20 cellular contexts compared by ENCODE assay signal in genomic region chr5:67093259-67093658, GRCh38.
A peak's percentile ranks its signal among the peaks of the same experiment; 100 is the strongest.
DNase-seq lines count a peak whose midpoint lies in the region; ATAC-seq, FAIRE-seq and TF ChIP-seq lines count a peak whose summit lies in the region.
"Had no signal": no experiment of that assay in that cellular context is flagged by ENCODE, and none has a peak within 500 bp of the region (broad histone marks: within the 10 kb centered on the region; RNA-seq: fewer than 3 reads in every experiment).

No MANE protein-coding gene starts in this region.

- H3K9ac ChIP-seq in K562 (ENCODE audit: insufficient read depth in 1 of 2, low read depth in 2 of 2, low read length in 2 of 2) = no peak overlapping the region

- TF ChIP-seq CTCF in K562 (IDR thresholded peaks at IDR 0.05 in 2 of 3, conservative IDR thresholded peaks at IDR 0.05 in 1 of 3; ENCODE audit: insufficient read depth in 2 of 3, low read depth in 1 of 3, low read length in 3 of 3) = no peak
- no peak for TF ChIP-seq CTCF in thyroid gland (IDR thresholded peaks at IDR 0.05)

- no peak overlapping the region for H3K4me3 Mint-ChIP-seq in activated CD8-positive, alpha-beta T cell treated with anti-CD3 and anti-CD28 coated beads, Interleukin-2, amount 10 ng/mL, durations not matched to agents 7 days and 5 days
- H3K4me3 Mint-ChIP-seq: activated naive CD8-positive, alpha-beta T cell; B cell; nephron progenitor cell had no signal

- 13% methylated on average over 1 of the region's 1 CpG for WGBS in K562 (ENCODE audit: insufficient coverage, low coverage, missing lambda C conversion rate)
- WGBS in thyroid gland, 2 donors = 70 to 71% methylated on average over 1 of the region's 1 CpG

- FAIRE-seq in K562 (lab: Jason Lieb, UNC) = no peak

- H3K4me1 Mint-ChIP-seq in activated CD8-positive, alpha-beta T cell treated with anti-CD3 and anti-CD28 coated beads, Interleukin-2, amount 10 ng/mL, durations not matched to agents 7 days and 5 days (ENCODE audit: low read depth) = no peaks in the 10 kb centered on the region
- H3K4me1 Mint-ChIP-seq: B cell had no signal

- TF ChIP-seq POLR2A in K562 (conservative IDR thresholded peaks at IDR 0.05) (no peak), thyroid gland (IDR thresholded peaks at IDR 0.05) (no peak)

- H3K4me3 ChIP-seq in K562 = no peak overlapping the region
- no peak overlapping the region for H3K4me3 ChIP-seq in thyroid gland (replicated peaks in 1 of 3)
- H3K4me3 ChIP-seq: HAP-1 had no signal

- no peaks in the 10 kb centered on the region for H4K20me1 ChIP-seq in K562 (replicated peaks; ENCODE audit: control insufficient read depth, insufficient read depth, low read length)

- no peak for ATAC-seq in K562
- ATAC-seq in activated CD8-positive, alpha-beta T cell treated with anti-CD3 and anti-CD28 coated beads, Interleukin-2, amount 10 ng/mL, durations not matched to agents 7 days and 5 days = no peak

- no peaks in the 10 kb centered on the region for H3K27me3 Mint-ChIP-seq in activated CD8-positive, alpha-beta T cell treated with anti-CD3 and anti-CD28 coated beads, Interleukin-2, amount 10 ng/mL, durations not matched to agents 7 days and 5 days (ENCODE audit: low read depth)
- H3K27me3 Mint-ChIP-seq: activated naive CD8-positive, alpha-beta T cell; B cell had no signal

- no peak for TF ChIP-seq EP300 in K562 (IDR thresholded peaks at IDR 0.05; ENCODE audit: low read length)

- no peaks in the 10 kb centered on the region for H3K9me3 Mint-ChIP-seq in activated CD8-positive, alpha-beta T cell treated with anti-CD3 and anti-CD28 coated beads, Interleukin-2, amount 10 ng/mL, durations not matched to agents 7 days and 5 days (ENCODE audit: insufficient read depth)
- H3K9me3 Mint-ChIP-seq: nephron progenitor cell had no signal

- H2AFZ ChIP-seq in K562 (ENCODE audit: low read depth, low read length) = no peak overlapping the region

- H3K4me1 ChIP-seq in K562 (replicated peaks in 1 of 2; ENCODE audit: control insufficient read depth in 2 of 2, insufficient read depth in 2 of 2, low read length in 2 of 2) (no peaks in the 10 kb centered on the region), thyroid gland (peaks cover 59 to 64% of the 10 kb centered on the region in 2 donors)

- H3K27me3 ChIP-seq in K562 (ENCODE audit: control insufficient read depth in 2 of 2, insufficient read depth in 2 of 2, low read length in 2 of 2) = no peaks in the 10 kb centered on the region
- H3K27me3 ChIP-seq in thyroid gland = no peaks in the 10 kb centered on the region

- no peaks in the 10 kb centered on the region for H3K9me1 ChIP-seq in K562 (ENCODE audit: control insufficient read depth, insufficient read depth, low read length)

- DNase-seq in NCI-H1105 treated with DMSO at 0.1 percent for 48 hours (lab: John Stamatoyannopoulos, UW) (peak; percentile 10), NCI-H1105 (lab: John Stamatoyannopoulos, UW) (no peak), K562 (ENCODE audit: extremely low read depth in 1 of 4, low spot score in 3 of 4) (no peak), iris pigment epithelial cell (ENCODE audit: low read depth) (peak; percentile 8), thyroid gland (no peak), NCI-H226 (no peak), EL (no peak)
- no peak for DNase-seq in activated CD8-positive, alpha-beta T cell treated with anti-CD3 and anti-CD28 coated beads, Interleukin-2, amount 10 ng/mL, durations not matched to agents 7 days and 5 days
- DNase-seq: foreskin melanocyte; Karpas-422; midbrain; NCI-H1092; NCI-H2029 treated with DMSO at 0.1 percent for 48 hours; nephron progenitor cell; stimulated activated naive CD4-positive, alpha-beta T cell treated with Interleukin-2 at 50 U/mL for 16 hours; T1000 had no signal

- CTCF ChIA-PET in K562 (lab: Yijun Ruan, JAX; ENCODE audit: low intra/inter-chr PET ratio) = no interaction called here
- CTCF ChIA-PET in activated CD8-positive, alpha-beta T cell treated with anti-CD3 and anti-CD28 coated beads, Interleukin-2, amount 10 ng/mL, durations not matched to agents 7 days and 5 days (lab: Charles Lee) = no interaction called here

- H3K79me2 ChIP-seq in K562 (ENCODE audit: control insufficient read depth, insufficient read depth, low read length) = no peaks in the 10 kb centered on the region

- H3K27ac Mint-ChIP-seq in activated CD8-positive, alpha-beta T cell treated with anti-CD3 and anti-CD28 coated beads, Interleukin-2, amount 10 ng/mL, durations not matched to agents 7 days and 5 days = no peak overlapping the region
- H3K27ac Mint-ChIP-seq: activated naive CD8-positive, alpha-beta T cell; B cell; nephron progenitor cell had no signal

- H3K36me3 Mint-ChIP-seq in activated CD8-positive, alpha-beta T cell treated with anti-CD3 and anti-CD28 coated beads, Interleukin-2, amount 10 ng/mL, durations not matched to agents 7 days and 5 days (ENCODE audit: low read depth) = no peaks in the 10 kb centered on the region

- H3K9me3 ChIP-seq in K562 (replicated peaks; ENCODE audit: control insufficient read depth, insufficient read depth, low read depth, low read length) (no peaks in the 10 kb centered on the region), thyroid gland (no peaks in the 10 kb centered on the region)
- H3K9me3 ChIP-seq: HAP-1 had no signal

- in situ Hi-C loops in K562 (cut with MboI) = no loop called here

- POLR2A ChIA-PET in K562 (lab: Yijun Ruan, JAX) = no interaction called here
- POLR2A ChIA-PET in activated CD8-positive, alpha-beta T cell treated with anti-CD3 and anti-CD28 coated beads, Interleukin-2, amount 10 ng/mL, durations not matched to agents 7 days and 5 days (lab: Charles Lee) = no interaction called here

- no peak overlapping the region for H3K4me2 ChIP-seq in K562 (ENCODE audit: insufficient read depth, low read length)

- peaks cover 3% of the 10 kb centered on the region; the same call in 2 of the 3 replicates for H3K36me3 ChIP-seq in K562 (ENCODE audit: control insufficient read depth, insufficient read depth, low read length)
- H3K36me3 ChIP-seq in thyroid gland = no peaks in the 10 kb centered on the region
- H3K36me3 ChIP-seq: HAP-1 had no signal

- TF ChIP-seq RAD21 in K562 (CRISPR knock-in tag; conservative IDR thresholded peaks at IDR 0.05 in 1 of 2, IDR thresholded peaks at IDR 0.05 in 1 of 2) = no peak

- intact Hi-C loops in K562 (cut with micrococcal nuclease) = no loop called here
- intact Hi-C loops in thyroid gland (cut with DNase I) = loop anchor here (10.0 kb wide), 1 partner anchor 88 kb away; no protein-coding TSS in a partner anchor

- H3K27ac ChIP-seq in K562 (ENCODE audit: extremely low read depth, low read depth, low read length) = no peak overlapping the region
- H3K27ac ChIP-seq in thyroid gland = peak overlapping the region; percentile 67 to 94 (median 86)
- H3K27ac ChIP-seq: RWPE1 had no signal

- BruUV-seq in K562 (replicated peaks; lab: Mats Ljungman, UMichigan) = no TSS peak

TF ChIP-seq in K562, 482 proteins besides CTCF, POLR2A, EP300 and RAD21:
- TF ChIP-seq RFX1 (IDR thresholded peaks at IDR 0.05) = peak; percentile 56
- TF ChIP-seq, protein P1, sequence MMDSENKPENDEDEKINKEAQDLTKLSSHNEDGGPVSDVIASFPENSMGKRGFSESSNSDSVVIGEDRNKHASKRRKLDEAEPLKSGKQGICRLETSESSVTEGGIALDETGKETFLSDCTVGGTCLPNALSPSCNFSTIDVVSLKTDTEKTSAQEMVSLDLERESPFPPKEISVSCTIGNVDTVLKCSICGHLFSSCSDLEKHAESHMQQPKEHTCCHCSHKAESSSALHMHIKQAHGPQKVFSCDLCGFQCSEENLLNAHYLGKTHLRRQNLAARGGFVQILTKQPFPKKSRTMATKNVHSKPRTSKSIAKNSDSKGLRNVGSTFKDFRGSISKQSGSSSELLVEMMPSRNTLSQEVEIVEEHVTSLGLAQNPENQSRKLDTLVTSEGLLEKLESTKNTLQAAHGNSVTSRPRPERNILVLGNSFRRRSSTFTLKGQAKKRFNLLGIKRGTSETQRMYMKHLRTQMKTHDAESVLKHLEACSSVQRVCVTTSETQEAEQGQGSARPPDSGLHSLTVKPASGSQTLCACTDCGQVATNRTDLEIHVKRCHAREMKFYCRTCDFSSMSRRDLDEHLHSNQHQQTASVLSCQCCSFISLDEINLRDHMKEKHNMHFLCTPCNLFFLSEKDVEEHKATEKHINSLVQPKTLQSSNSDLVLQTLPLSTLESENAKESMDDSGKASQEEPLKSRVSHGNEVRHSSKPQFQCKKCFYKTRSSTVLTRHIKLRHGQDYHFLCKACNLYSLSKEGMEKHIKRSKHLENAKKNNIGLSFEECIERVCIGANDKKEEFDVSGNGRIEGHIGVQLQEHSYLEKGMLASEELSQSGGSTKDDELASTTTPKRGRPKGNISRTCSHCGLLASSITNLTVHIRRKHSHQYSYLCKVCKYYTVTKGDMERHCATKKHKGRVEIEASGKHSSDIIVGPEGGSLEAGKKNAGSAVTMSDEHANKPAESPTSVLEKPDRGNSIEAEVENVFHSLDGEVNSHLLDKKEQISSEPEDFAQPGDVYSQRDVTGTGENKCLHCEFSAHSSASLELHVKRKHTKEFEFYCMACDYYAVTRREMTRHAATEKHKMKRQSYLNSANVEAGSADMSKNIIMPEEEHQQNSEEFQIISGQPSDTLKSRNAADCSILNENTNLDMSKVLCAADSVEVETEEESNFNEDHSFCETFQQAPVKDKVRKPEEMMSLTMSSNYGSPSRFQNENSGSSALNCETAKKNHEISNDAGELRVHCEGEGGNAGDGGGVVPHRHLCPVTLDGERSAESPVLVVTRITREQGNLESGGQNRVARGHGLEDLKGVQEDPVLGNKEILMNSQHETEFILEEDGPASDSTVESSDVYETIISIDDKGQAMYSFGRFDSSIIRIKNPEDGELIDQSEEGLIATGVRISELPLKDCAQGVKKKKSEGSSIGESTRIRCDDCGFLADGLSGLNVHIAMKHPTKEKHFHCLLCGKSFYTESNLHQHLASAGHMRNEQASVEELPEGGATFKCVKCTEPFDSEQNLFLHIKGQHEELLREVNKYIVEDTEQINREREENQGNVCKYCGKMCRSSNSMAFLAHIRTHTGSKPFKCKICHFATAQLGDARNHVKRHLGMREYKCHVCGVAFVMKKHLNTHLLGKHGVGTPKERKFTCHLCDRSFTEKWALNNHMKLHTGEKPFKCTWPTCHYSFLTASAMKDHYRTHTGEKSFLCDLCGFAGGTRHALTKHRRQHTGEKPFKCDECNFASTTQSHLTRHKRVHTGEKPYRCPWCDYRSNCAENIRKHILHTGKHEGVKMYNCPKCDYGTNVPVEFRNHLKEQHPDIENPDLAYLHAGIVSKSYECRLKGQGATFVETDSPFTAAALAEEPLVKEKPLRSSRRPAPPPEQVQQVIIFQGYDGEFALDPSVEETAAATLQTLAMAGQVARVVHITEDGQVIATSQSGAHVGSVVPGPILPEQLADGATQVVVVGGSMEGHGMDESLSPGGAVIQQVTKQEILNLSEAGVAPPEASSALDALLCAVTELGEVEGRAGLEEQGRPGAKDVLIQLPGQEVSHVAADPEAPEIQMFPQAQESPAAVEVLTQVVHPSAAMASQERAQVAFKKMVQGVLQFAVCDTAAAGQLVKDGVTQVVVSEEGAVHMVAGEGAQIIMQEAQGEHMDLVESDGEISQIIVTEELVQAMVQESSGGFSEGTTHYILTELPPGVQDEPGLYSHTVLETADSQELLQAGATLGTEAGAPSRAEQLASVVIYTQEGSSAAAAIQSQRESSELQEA (IDR thresholded peaks at IDR 0.05; ENCODE audit: low read depth) = no peak

Comparison
In these comparisons a context has a peak if more than half of its experiments do, and no peak if none do; other contexts are left out.
1. DNase-seq: peak in NCI-H1105 treated with DMSO at 0.1 percent for 48 hours (single experiment) and iris pigment epithelial cell (single experiment); none in NCI-H1105 (single experiment), K562 (0 of 4), thyroid gland (0 of 2), NCI-H226 (single experiment), activated CD8-positive, alpha-beta T cell treated with anti-CD3 and anti-CD28 coated beads, Interleukin-2, amount 10 ng/mL, durations not matched to agents 7 days and 5 days (single experiment) and EL (single experiment).